In genomic region chr3:81839504-81840094, GRCh38 we compare ENCODE assay signal across 18 cellular contexts.
"Had no signal": no experiment of that assay in that cellular context is flagged by ENCODE, and none has a peak within 500 bp of the region (broad histone marks: within the 10 kb centered on the region; RNA-seq: fewer than 3 reads in every experiment).

No MANE protein-coding gene starts in this region.

- DNase-seq: activated CD4-positive, alpha-beta T cell treated with anti-CD3 and anti-CD28 coated beads, Interleukin-2, amount 10 ng/mL, durations not matched to agents 7 days and 5 days; activated CD4-positive, CD25-positive, alpha-beta regulatory T cell treated with anti-CD3 and anti-CD28 coated beads, Interleukin-2, amount 50 U/mL, for 72 hours; activated CD8-positive, alpha-beta T cell treated with anti-CD3 and anti-CD28 coated beads, Interleukin-2, amount 10 ng/mL, durations not matched to agents 7 days and 5 days; activated gamma-delta T cell; activated naive CD4-positive, alpha-beta T cell treated with anti-CD3 and anti-CD28 coated beads, Interleukin-2, amount 50 U/mL, for 16 hours; activated naive CD8-positive, alpha-beta T cell treated with anti-CD3 and anti-CD28 coated beads, Interleukin-2, amount 50 U/mL, for 24 hours; effector CD4-positive, alpha-beta T cell; foreskin fibroblast; immature natural killer cell; occipital lobe; retina; stimulated activated CD4-positive, alpha-beta T cell treated with anti-CD3 and anti-CD28 coated beads, Interleukin-4, amount 100 ng/mL, for 24 hours; stimulated activated naive CD4-positive, alpha-beta T cell treated with Interleukin-2 at 50 U/mL for 16 hours; thyroid gland had no signal

- H3K27ac ChIP-seq: hepatocyte, thyroid gland, VCaP had no signal

- H3K4me1 ChIP-seq: thyroid gland had no signal

- H3K4me1 Mint-ChIP-seq: activated CD4-positive, alpha-beta T cell treated with anti-CD3 and anti-CD28 coated beads, Interleukin-2, amount 10 ng/mL, durations not matched to agents 7 days and 5 days; immature natural killer cell had no signal

- H3K27ac Mint-ChIP-seq: activated CD4-positive, alpha-beta T cell treated with anti-CD3 and anti-CD28 coated beads, Interleukin-2, amount 10 ng/mL, durations not matched to agents 7 days and 5 days; activated CD8-positive, alpha-beta T cell treated with anti-CD3 and anti-CD28 coated beads, Interleukin-2, amount 10 ng/mL, durations not matched to agents 7 days and 5 days; activated naive CD8-positive, alpha-beta T cell treated with anti-CD3 and anti-CD28 coated beads, Interleukin-2, amount 50 U/mL, for 24 hours; activated T-helper 1 cell treated with anti-CD3 and anti-CD28 coated beads, Interleukin-12 subunit alpha, Interleukin-12 subunit beta, Interleukin-2, Interleukin-4 antibody, amounts not matched to agents 30 ng/mL and 10 ng/mL and 1 ng/mL, durations not matched to agents 14 hours and 24 hours and 36 hours; immature natural killer cell; natural killer cell treated with Interleukin-12 subunit alpha and Interleukin-12 subunit beta and Interleukin-15 and Interleukin-18, amount 100 ng/mL, for 72 hours had no signal

- H3K27me3 Mint-ChIP-seq: activated CD4-positive, alpha-beta T cell treated with anti-CD3 and anti-CD28 coated beads, Interleukin-2, amount 10 ng/mL, durations not matched to agents 7 days and 5 days had no signal

- H3K36me3 Mint-ChIP-seq: immature natural killer cell; natural killer cell treated with Interleukin-12 subunit alpha and Interleukin-12 subunit beta and Interleukin-15 and Interleukin-18, amount 100 ng/mL, for 72 hours had no signal

- H3K4me3 ChIP-seq: hepatocyte, thyroid gland had no signal

- H3K27me3 ChIP-seq: hepatocyte, thyroid gland had no signal

- H3K4me3 Mint-ChIP-seq: activated CD4-positive, alpha-beta T cell treated with anti-CD3 and anti-CD28 coated beads, Interleukin-2, amount 10 ng/mL, durations not matched to agents 7 days and 5 days; activated CD8-positive, alpha-beta T cell treated with anti-CD3 and anti-CD28 coated beads, Interleukin-2, amount 10 ng/mL, durations not matched to agents 7 days and 5 days; activated naive CD8-positive, alpha-beta T cell treated with anti-CD3 and anti-CD28 coated beads, Interleukin-2, amount 50 U/mL, for 24 hours; activated T-helper 1 cell treated with anti-CD3 and anti-CD28 coated beads, Interleukin-12 subunit alpha, Interleukin-12 subunit beta, Interleukin-2, Interleukin-4 antibody, amounts not matched to agents 30 ng/mL and 10 ng/mL and 1 ng/mL, durations not matched to agents 14 hours and 24 hours and 36 hours; immature natural killer cell; natural killer cell treated with Interleukin-12 subunit alpha and Interleukin-12 subunit beta and Interleukin-15 and Interleukin-18, amount 100 ng/mL, for 72 hours had no signal

- H3K9me3 Mint-ChIP-seq: activated CD4-positive, alpha-beta T cell treated with anti-CD3 and anti-CD28 coated beads, Interleukin-2, amount 10 ng/mL, durations not matched to agents 7 days and 5 days; activated naive CD8-positive, alpha-beta T cell treated with anti-CD3 and anti-CD28 coated beads, Interleukin-2, amount 50 U/mL, for 24 hours; activated T-helper 1 cell treated with anti-CD3 and anti-CD28 coated beads, Interleukin-12 subunit alpha, Interleukin-12 subunit beta, Interleukin-2, Interleukin-4 antibody, amounts not matched to agents 30 ng/mL and 10 ng/mL and 1 ng/mL, durations not matched to agents 14 hours and 24 hours and 36 hours had no signal

- H3K36me3 ChIP-seq: thyroid gland had no signal

- H3K9me3 ChIP-seq: thyroid gland had no signal
